26 cellular contexts compared by ENCODE assay signal in genomic region chr3:12447075-12447474, GRCh38.
"Had no signal": no experiment of that assay in that cellular context is flagged by ENCODE, and none has a peak within 500 bp of the region (broad histone marks: within the 10 kb centered on the region; RNA-seq: fewer than 3 reads in every experiment).

No MANE protein-coding gene starts in this region.

- H3K27me3 ChIP-seq: ovary, stomach, uterus had no signal

- H3K9me3 Mint-ChIP-seq: natural killer cell, type B pancreatic cell had no signal

- H3K4me3 ChIP-seq: left ventricle myocardium inferior, lung, ovary, prostate gland, skin epidermis, stomach, suprapubic skin, thoracic aorta, tibial artery, uterus had no signal

- H3K9me3 ChIP-seq: ovary, prostate gland, stomach, thoracic aorta, uterus had no signal

- H3K4me3 Mint-ChIP-seq: mesothelial cell of epicardium; naive B cell; natural killer cell; nephron progenitor cell; stimulated activated naive B cell treated with anti-CD40 and anti-IgM and Interleukin-4, amounts not matched to agents 10 μg/mL and 1 μg/mL and 100 μg/mL, for 72 hours; type B pancreatic cell had no signal

- DNase-seq: islet precursor cell; left ventricle myocardium inferior; mesendoderm; naive B cell; natural killer cell; nephron progenitor cell; ovary; retina; right cardiac atrium; stimulated activated CD4-positive, alpha-beta T cell treated with anti-CD3 and anti-CD28 coated beads, Interleukin-12 subunit alpha, Interleukin-12 subunit beta, amount 100 ng/mL, for 4 hours; stimulated activated CD4-positive, alpha-beta T cell treated with anti-CD3 and anti-CD28 coated beads, Interleukin-15, amount 100 ng/mL, for 24 hours; stimulated activated CD4-positive, alpha-beta T cell treated with anti-CD3 and anti-CD28 coated beads, Interleukin-2, amount 100 ng/mL, for 24 hours; stimulated activated CD4-positive, alpha-beta T cell treated with anti-CD3 and anti-CD28 coated beads, Interleukin-4, amount 100 ng/mL, for 1 hour; stimulated activated naive B cell treated with anti-CD40 and anti-IgM and Interleukin-4, amounts not matched to agents 10 μg/mL and 1 μg/mL and 100 μg/mL, for 72 hours; stimulated activated naive CD8-positive, alpha-beta T cell treated with anti-CD3 and anti-CD28 coated beads, Interleukin-15, Interleukin-2, amounts not matched to agents 100 U/mL and 50 U/mL, for 24 hours; stomach; tibial artery; uterus had no signal

- H3K27ac ChIP-seq: left ventricle myocardium inferior, ovary, prostate gland, skin epidermis, suprapubic skin, thoracic aorta, tibial artery, uterus had no signal

- H3K36me3 Mint-ChIP-seq: mesothelial cell of epicardium; naive B cell; natural killer cell; stimulated activated naive B cell treated with anti-CD40 and anti-IgM and Interleukin-4, amounts not matched to agents 10 μg/mL and 1 μg/mL and 100 μg/mL, for 72 hours; type B pancreatic cell had no signal

- H3K4me1 Mint-ChIP-seq: naive B cell, natural killer cell had no signal

- ATAC-seq: natural killer cell; right cardiac atrium; sciatic nerve; stimulated activated naive B cell treated with anti-CD40 and anti-IgM and Interleukin-4, amounts not matched to agents 10 μg/mL and 1 μg/mL and 100 μg/mL, for 72 hours; stimulated activated naive CD8-positive, alpha-beta T cell treated with anti-CD3 and anti-CD28 coated beads, Interleukin-15, Interleukin-2, amounts not matched to agents 100 U/mL and 50 U/mL, for 24 hours had no signal

- H3K27ac Mint-ChIP-seq: mesothelial cell of epicardium; natural killer cell; nephron progenitor cell; stimulated activated naive B cell treated with anti-CD40 and anti-IgM and Interleukin-4, amounts not matched to agents 10 μg/mL and 1 μg/mL and 100 μg/mL, for 72 hours; type B pancreatic cell had no signal

- H3K36me3 ChIP-seq: left ventricle myocardium inferior, ovary, prostate gland, stomach, suprapubic skin, thoracic aorta, tibial artery, uterus had no signal

- H3K4me1 ChIP-seq: prostate gland, suprapubic skin, tibial artery, uterus had no signal
